Comparison of ENCODE assay signal across 12 cellular contexts in the genomic region with DNA sequence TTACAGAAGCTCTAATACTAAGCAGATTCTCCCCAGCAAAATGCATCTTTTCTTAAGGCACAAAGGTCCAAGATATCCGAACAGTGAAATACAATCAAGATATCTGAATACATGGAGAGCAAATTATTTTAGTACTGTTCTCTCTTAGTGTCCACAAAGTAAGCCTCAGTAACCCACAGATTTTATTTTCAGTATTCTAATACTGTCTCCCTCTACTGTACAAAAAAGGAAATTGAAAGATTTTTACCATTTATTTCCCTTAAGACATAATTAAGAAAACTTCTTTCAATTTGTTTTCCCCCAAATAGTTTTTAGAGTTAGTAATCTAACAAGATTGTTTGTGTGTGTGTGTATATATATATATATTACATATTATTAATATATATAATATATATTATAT. TPM values are rescaled to one million over a fixed set of nuclear protein-coding genes. Genes with fewer than 3 reads are reported as not detected.
DNase-seq lines count a peak whose midpoint lies in the region; ATAC-seq and TF ChIP-seq lines count a peak whose summit lies in the region.
"Had no signal": no experiment of that assay in that cellular context is flagged by ENCODE, and none has a peak within 500 bp of the region (broad histone marks: within the 10 kb centered on the region; RNA-seq: fewer than 3 reads in every experiment).

No MANE protein-coding gene starts in this region.

- 0 out of 2 replicates have a peak overlapping the region, but pooled peaks have one; percentile 38 for H2AFZ ChIP-seq in PC-3 (ENCODE audit: low read length)

- H3F3A ChIP-seq in PC-3 (ENCODE audit: low read length, unreplicated experiment): no peaks in the 10 kb centered on the region

- H3K36me3 ChIP-seq in GM06990 (ENCODE audit: control insufficient read depth, insufficient read depth, low read length): no peaks in the 10 kb centered on the region
- no peaks in the 10 kb centered on the region for H3K36me3 ChIP-seq in PC-3 (ENCODE audit: low read depth, low read length)
- H3K36me3 ChIP-seq: lower lobe of right lung, SJSA1 had no signal

- no peak overlapping the region for H3K4me3 Mint-ChIP-seq in activated T-helper 17 cell treated with anti-CD3 and anti-CD28 coated beads, Interleukin-2, amount 50 U/mL, for 72 hours
- H3K4me3 Mint-ChIP-seq in stimulated activated naive CD8-positive, alpha-beta T cell treated with anti-CD3 and anti-CD28 coated beads, Interleukin-15, amount 100 ng/mL, for 72 hours: no peak overlapping the region
- no peak overlapping the region for H3K4me3 Mint-ChIP-seq in immature natural killer cell
- H3K4me3 Mint-ChIP-seq: dendritic cell treated with granulocyte-macrophage colony-stimulating factor and Interleukin-4, amounts not matched to agents 40 ng/mL and 50 ng/mL, for 4 days had no signal

- no TSS peak for BruUV-seq in PC-3 (replicated peaks; lab: Mats Ljungman, UMichigan)

- POLR2A ChIA-PET in AG04450 (lab: Yijun Ruan, JAX): no interaction called here
- POLR2A ChIA-PET in PC-3 (lab: Charles Lee; ENCODE audit: unreplicated experiment): no interaction called here

- H3K79me2 ChIP-seq in PC-3 (ENCODE audit: low read length): no peaks in the 10 kb centered on the region

- no peak for DNase-seq in AG04450 (ENCODE audit: low read depth, low spot score)
- DNase-seq in GM06990 (ENCODE audit: extremely low read depth, insufficient read length): no peak
- DNase-seq in PC-3: peak; percentile 41
- peak; percentile 46 for DNase-seq in fibroblast of the aortic adventitia (ENCODE audit: low read depth)
- no peak for DNase-seq in stimulated activated naive CD8-positive, alpha-beta T cell treated with anti-CD3 and anti-CD28 coated beads, Interleukin-15, amount 100 ng/mL, for 72 hours
- DNase-seq in immature natural killer cell: no peak
- no peak for DNase-seq in activated CD4-positive, alpha-beta T cell treated with anti-CD3 and anti-CD28 coated beads, Interleukin-2, amount 50 U/mL, for 1 hour
- DNase-seq: lower lobe of right lung had no signal

- H3K4me3 ChIP-seq in AG04450 (ENCODE audit: low read depth, low read length): no peak overlapping the region
- no peak overlapping the region for H3K4me3 ChIP-seq in GM06990 (replicated peaks; ENCODE audit: low read depth, low read length)
- no peak overlapping the region for H3K4me3 ChIP-seq in PC-3 (ENCODE audit: low read length)
- H3K4me3 ChIP-seq in fibroblast of the aortic adventitia (ENCODE audit: low read depth, low read length): no peak overlapping the region
- H3K4me3 ChIP-seq: lower lobe of right lung, SJSA1 had no signal

- H3K9ac ChIP-seq in PC-3 (ENCODE audit: low read length): no peak overlapping the region

- H3K27me3 ChIP-seq in AG04450 (ENCODE audit: control insufficient read depth, insufficient read depth, low read length) (no peaks in the 10 kb centered on the region), GM06990 (replicated peaks; ENCODE audit: control insufficient read depth, insufficient read depth, low read length) (no peaks in the 10 kb centered on the region), PC-3 (ENCODE audit: low read length) (no peaks in the 10 kb centered on the region)
- H3K27me3 ChIP-seq: SJSA1 had no signal

- no peaks in the 10 kb centered on the region for H3K9me3 Mint-ChIP-seq in activated T-helper 17 cell treated with anti-CD3 and anti-CD28 coated beads, Interleukin-2, amount 50 U/mL, for 72 hours
- H3K9me3 Mint-ChIP-seq in stimulated activated naive CD8-positive, alpha-beta T cell treated with anti-CD3 and anti-CD28 coated beads, Interleukin-15, amount 100 ng/mL, for 72 hours: no peaks in the 10 kb centered on the region
- H3K9me3 Mint-ChIP-seq in immature natural killer cell: no peaks in the 10 kb centered on the region
- H3K9me3 Mint-ChIP-seq: dendritic cell treated with granulocyte-macrophage colony-stimulating factor and Interleukin-4, amounts not matched to agents 40 ng/mL and 50 ng/mL, for 4 days had no signal

- no peak overlapping the region for H3K4me2 ChIP-seq in PC-3 (ENCODE audit: low read length)

- no peaks in the 10 kb centered on the region for H3K27me3 Mint-ChIP-seq in activated T-helper 17 cell treated with anti-CD3 and anti-CD28 coated beads, Interleukin-2, amount 50 U/mL, for 72 hours
- H3K27me3 Mint-ChIP-seq in stimulated activated naive CD8-positive, alpha-beta T cell treated with anti-CD3 and anti-CD28 coated beads, Interleukin-15, amount 100 ng/mL, for 72 hours: no peaks in the 10 kb centered on the region
- peaks cover 0 to 5% (median 0%) of the 10 kb centered on the region in 3 donors for H3K27me3 Mint-ChIP-seq in immature natural killer cell (ENCODE audit: low read depth in 3 of 3)
- H3K27me3 Mint-ChIP-seq: dendritic cell treated with granulocyte-macrophage colony-stimulating factor and Interleukin-4, amounts not matched to agents 40 ng/mL and 50 ng/mL, for 4 days had no signal

- no peak overlapping the region for H3K27ac Mint-ChIP-seq in activated T-helper 17 cell treated with anti-CD3 and anti-CD28 coated beads, Interleukin-2, amount 50 U/mL, for 72 hours
- H3K27ac Mint-ChIP-seq in stimulated activated naive CD8-positive, alpha-beta T cell treated with anti-CD3 and anti-CD28 coated beads, Interleukin-15, amount 100 ng/mL, for 72 hours: no peak overlapping the region
- no peak overlapping the region for H3K27ac Mint-ChIP-seq in immature natural killer cell
- H3K27ac Mint-ChIP-seq: dendritic cell treated with granulocyte-macrophage colony-stimulating factor and Interleukin-4, amounts not matched to agents 40 ng/mL and 50 ng/mL, for 4 days had no signal

- H3K9me2 ChIP-seq in PC-3 (replicated peaks; ENCODE audit: low read length): no peaks in the 10 kb centered on the region

- H3K9me3 ChIP-seq in AG04450 (ENCODE audit: control insufficient read depth, insufficient read depth, low read length): no peaks in the 10 kb centered on the region
- no peaks in the 10 kb centered on the region for H3K9me3 ChIP-seq in PC-3 (ENCODE audit: low read length)
- H3K9me3 ChIP-seq: lower lobe of right lung, SJSA1 had no signal

- no peak overlapping the region for H3K27ac ChIP-seq in AG04450 (ENCODE audit: low read depth, low read length)
- no peak overlapping the region for H3K27ac ChIP-seq in PC-3 (ENCODE audit: low read length)
- H3K27ac ChIP-seq: lower lobe of right lung, SJSA1 had no signal

- intact Hi-C loops in PC-3 (cut with micrococcal nuclease): no loop called here

- H4K20me1 ChIP-seq in PC-3 (ENCODE audit: low read length): no peaks in the 10 kb centered on the region

- no peaks in the 10 kb centered on the region for H3K36me3 Mint-ChIP-seq in activated T-helper 17 cell treated with anti-CD3 and anti-CD28 coated beads, Interleukin-2, amount 50 U/mL, for 72 hours (ENCODE audit: low read depth)
- H3K36me3 Mint-ChIP-seq in immature natural killer cell: no peaks in the 10 kb centered on the region

- CTCF ChIA-PET in AG04450 (lab: Charles Lee): interaction anchor here (1.0 kb wide), 3 partner anchors 25 to 45 kb away, joined by 3 read pairs; a partner anchor contains a TSS
- CTCF ChIA-PET in PC-3 (lab: Charles Lee): no interaction called here

- ATAC-seq in PC-3: no peak
- no peak for ATAC-seq in activated T-helper 17 cell treated with anti-CD3 and anti-CD28 coated beads, Interleukin-2, amount 50 U/mL, for 72 hours (replicated peaks)
- no peak for ATAC-seq in stimulated activated naive CD8-positive, alpha-beta T cell treated with anti-CD3 and anti-CD28 coated beads, Interleukin-15, amount 100 ng/mL, for 72 hours
- ATAC-seq: lower lobe of right lung had no signal

- H3K4me1 ChIP-seq in PC-3 (ENCODE audit: insufficient read depth, low read length): no peaks in the 10 kb centered on the region
- H3K4me1 ChIP-seq: lower lobe of right lung, SJSA1 had no signal

- no peaks in the 10 kb centered on the region for H3K4me1 Mint-ChIP-seq in activated T-helper 17 cell treated with anti-CD3 and anti-CD28 coated beads, Interleukin-2, amount 50 U/mL, for 72 hours
- no peaks in the 10 kb centered on the region for H3K4me1 Mint-ChIP-seq in stimulated activated naive CD8-positive, alpha-beta T cell treated with anti-CD3 and anti-CD28 coated beads, Interleukin-15, amount 100 ng/mL, for 72 hours
- no peaks in the 10 kb centered on the region for H3K4me1 Mint-ChIP-seq in immature natural killer cell

- TF ChIP-seq CTCF in AG04450 (IDR thresholded peaks at IDR 0.05; ENCODE audit: low read depth, low read length) (peak; percentile 45), GM06990 (IDR thresholded peaks at IDR 0.05; ENCODE audit: insufficient read depth, low read length, poor library complexity, severe bottlenecking) (peak; percentile 21), PC-3 (conservative IDR thresholded peaks at IDR 0.05; ENCODE audit: low read depth, low read length) (no peak; the same call in 1 of the 2 replicates), fibroblast of the aortic adventitia (IDR thresholded peaks at IDR 0.05; ENCODE audit: insufficient read depth, low read length) (peak; percentile 36)

RNA-seq across cellular contexts. Expression of a gene that starts 24.7 kb away (rescaled TPM):
- polyA plus RNA-seq in AG04450 (2011; rRNA removed) (34.7 and 42.6 TPM in 2 replicates), immature natural killer cell (10 to 100 TPM in 2 of 3 donors, 1 to 10 TPM in 1; 9.7 to 21.7 (median 18.8) TPM)
- polyA minus RNA-seq in AG04450 (2011; rRNA and poly(A)+ RNA removed): 49.7 and 60.8 TPM in 2 replicates
- total RNA-seq in PC-3 (2014; rRNA removed) (35.9 and 55.2 TPM in 2 replicates), fibroblast of the aortic adventitia (ENCODE audit: low replicate concordance) (21.9 and 25.1 TPM in 2 replicates)
- 10 to 100 TPM; 25.9 to 58.3 TPM for total RNA-seq in activated T-helper 17 cell treated with anti-CD3 and anti-CD28 coated beads, Interleukin-2, amount 50 U/mL, for 72 hours

RNA-seq across cellular contexts. Expression of a gene that starts 25.7 kb away (rescaled TPM):
- polyA plus RNA-seq in AG04450 (2011; rRNA removed): 5.9 and 8.6 TPM in 2 replicates
- 5.5 and 6.1 TPM in 2 replicates for polyA minus RNA-seq in AG04450 (2011; rRNA and poly(A)+ RNA removed)
- 5.4 and 13.5 TPM in 2 replicates for total RNA-seq in PC-3 (2014; rRNA removed)
- total RNA-seq in fibroblast of the aortic adventitia (ENCODE audit: low replicate concordance): 1.9 TPM in 1 of 2 replicates, not detected in the other
- total RNA-seq in activated T-helper 17 cell treated with anti-CD3 and anti-CD28 coated beads, Interleukin-2, amount 50 U/mL, for 72 hours: 1 to 10 TPM; 2.9 to 9.7 TPM
- not detected for polyA plus RNA-seq in immature natural killer cell
- total RNA-seq: SJSA1, subcutaneous adipose tissue had no signal

RNA-seq across cellular contexts. Expression of a gene that starts 51.0 kb away (rescaled TPM):
- polyA plus RNA-seq in AG04450 (2011; rRNA removed) (10.6 and 12.4 TPM in 2 replicates), immature natural killer cell (1 to 10 TPM; 5.2 to 7.9 (median 5.4) TPM)
- 9.3 and 17.9 TPM in 2 replicates for polyA minus RNA-seq in AG04450 (2011; rRNA and poly(A)+ RNA removed)
- total RNA-seq in PC-3 (2014; rRNA removed) (5.1 and 9.6 TPM in 2 replicates), fibroblast of the aortic adventitia (ENCODE audit: low replicate concordance) (0.54 and 1.9 TPM in 2 replicates)
- total RNA-seq in activated T-helper 17 cell treated with anti-CD3 and anti-CD28 coated beads, Interleukin-2, amount 50 U/mL, for 72 hours: 10 to 100 TPM; 37.3 to 72.5 TPM
- total RNA-seq: SJSA1 had no signal

Comparison
In these comparisons a context has a peak if more than half of its experiments do, and no peak if none do; other contexts are left out.
1. DNase-seq: peak in PC-3 (single experiment) and fibroblast of the aortic adventitia (single experiment); none in AG04450 (single experiment), GM06990 (single experiment), stimulated activated naive CD8-positive, alpha-beta T cell treated with anti-CD3 and anti-CD28 coated beads, Interleukin-15, amount 100 ng/mL, for 72 hours (0 of 2), immature natural killer cell (0 of 3) and activated CD4-positive, alpha-beta T cell treated with anti-CD3 and anti-CD28 coated beads, Interleukin-2, amount 50 U/mL, for 1 hour (single experiment).